8 cellular contexts compared by ENCODE assay signal in the genomic region with DNA sequence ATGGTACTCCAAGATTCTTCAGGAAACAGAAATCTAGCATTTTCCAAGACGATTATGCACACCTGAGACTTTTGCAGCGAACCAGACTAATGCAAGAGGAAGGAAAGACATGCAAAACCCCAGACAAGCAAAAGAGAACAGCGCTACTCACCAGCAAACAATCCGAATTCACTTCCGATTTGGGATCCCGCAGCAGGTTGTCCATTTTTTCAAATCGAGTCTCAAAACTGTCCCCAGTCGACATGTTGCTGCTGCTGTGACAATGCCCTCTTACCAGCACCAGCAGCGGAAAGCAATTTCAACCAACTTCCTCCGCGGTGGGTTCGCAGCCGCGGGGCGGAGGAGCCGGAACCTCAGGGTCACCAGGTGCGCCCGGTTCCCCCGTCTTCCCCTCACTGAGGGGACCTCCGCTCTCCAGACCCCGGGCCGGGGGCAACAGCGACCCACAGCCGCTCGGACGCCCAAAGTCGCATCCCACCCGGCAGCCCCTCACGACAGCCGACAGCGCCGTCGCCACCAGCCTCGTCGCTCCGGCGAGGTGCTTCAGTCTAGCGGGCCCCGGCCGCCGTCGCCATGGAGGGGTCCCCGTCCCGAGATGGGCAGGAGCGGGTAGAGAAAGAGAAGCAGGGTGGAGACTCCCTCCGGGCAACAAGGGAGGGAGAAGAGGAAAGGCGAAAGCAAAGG. TPM values are rescaled to one million over a fixed set of nuclear protein-coding genes. Genes with fewer than 3 reads are reported as not detected.
DNase-seq lines count a peak whose midpoint lies in the region; ATAC-seq, FAIRE-seq and TF ChIP-seq lines count a peak whose summit lies in the region.

No MANE protein-coding gene starts in this region.

- DNase-seq in DMS53 (lab: John Stamatoyannopoulos, UW) (peak; percentile 48), DMS53 treated with DMSO at 0.1 percent for 48 hours (lab: John Stamatoyannopoulos, UW; ENCODE audit: unreplicated experiment) (no peak), NCI-H774 (lab: John Stamatoyannopoulos, UW) (peak; percentile 24), endothelial cell of umbilical vein (ENCODE audit: low read depth, low spot score) (no peak), mucosa of gallbladder (ENCODE audit: low spot score) (peak; percentile 36)
- peak; percentile 4 for DNase-seq in activated CD8-positive, alpha-beta memory T cell treated with anti-CD3 and anti-CD28 coated beads, Interleukin-2, amount 50 U/mL, for 1 hour (ENCODE audit: extremely low read depth)
- DNase-seq in stimulated activated CD8-positive, alpha-beta memory T cell treated with anti-CD3 and anti-CD28 coated beads, Interleukin-4, amount 100 ng/mL, for 48 hours = peak; percentile 76

- H3K4me1 ChIP-seq in endothelial cell of umbilical vein (ENCODE audit: control insufficient read depth, extremely low read depth, insufficient read depth, low read length) = peaks cover 23% of the 10 kb centered on the region

- H3K9ac ChIP-seq in endothelial cell of umbilical vein (replicated peaks; ENCODE audit: extremely low read depth, insufficient read depth, low read length) = peak overlapping the region; percentile 72

- intact Hi-C loops in endothelial cell of umbilical vein (cut with micrococcal nuclease) = loop anchor here (2.0 kb wide), 2 partner anchors 62 to 490 kb away; partner anchors contain the start of gene ESCO1

- peak; percentile 15 for ATAC-seq in HG02870 (IDR thresholded peaks at IDR 0.05; ENCODE audit: unreplicated experiment)

- FAIRE-seq in endothelial cell of umbilical vein (lab: Jason Lieb, UNC) = peak; percentile 50

- CTCF ChIA-PET in endothelial cell of umbilical vein (lab: Charles Lee) = interaction anchor here (1.2 to 1.4 kb wide), 5 partner anchors 10 to 139 kb away, joined by 3 to 13 read pairs (median 5); no protein-coding TSS in a partner anchor

- H3K9me1 ChIP-seq in endothelial cell of umbilical vein (replicated peaks; ENCODE audit: control insufficient read depth, extremely low read depth, insufficient read depth, low read length) = no peaks in the 10 kb centered on the region

- H3K27ac ChIP-seq in endothelial cell of umbilical vein (ENCODE audit: insufficient read depth, low read depth, low read length) = peak overlapping the region; percentile 59

- peaks cover 56% of the 10 kb centered on the region for H3K79me2 ChIP-seq in endothelial cell of umbilical vein (ENCODE audit: control insufficient read depth, insufficient read depth, low read length)

- dilution Hi-C loops in endothelial cell of umbilical vein (cut with MboI; ENCODE audit: extremely low pct_ligation_motif_present, low sequenced_read_pairs) = no loop called here

- TF ChIP-seq POLR2A in endothelial cell of umbilical vein (IDR thresholded peaks at IDR 0.05; ENCODE audit: low read depth, low read length) = no peak

- H3K4me2 ChIP-seq in endothelial cell of umbilical vein (ENCODE audit: insufficient read depth, low read length) = peak overlapping the region; percentile 93

- no peaks in the 10 kb centered on the region for H3K9me3 ChIP-seq in endothelial cell of umbilical vein (replicated peaks; ENCODE audit: control insufficient read depth, insufficient read depth, low read length)

- no peaks in the 10 kb centered on the region for H3K36me3 ChIP-seq in endothelial cell of umbilical vein (ENCODE audit: control insufficient read depth in 2 of 2, extremely low read depth in 1 of 2, insufficient read depth in 2 of 2, low read length in 2 of 2)

- peak overlapping the region; percentile 71 for H2AFZ ChIP-seq in endothelial cell of umbilical vein (ENCODE audit: low read depth, low read length)

- TF ChIP-seq CTCF in endothelial cell of umbilical vein (IDR thresholded peaks at IDR 0.05; ENCODE audit: extremely low read depth in 1 of 2, insufficient read depth in 1 of 2, low read depth in 1 of 2, low read length in 2 of 2) = no peak

- POLR2A ChIA-PET in endothelial cell of umbilical vein (lab: Charles Lee) = no interaction called here

- peaks cover 19% of the 10 kb centered on the region for H4K20me1 ChIP-seq in endothelial cell of umbilical vein (replicated peaks; ENCODE audit: control insufficient read depth, extremely low read depth, insufficient read depth, low read length)

- peak overlapping the region; percentile 73 to 100 (median 99) for H3K4me3 ChIP-seq in endothelial cell of umbilical vein (replicated peaks in 1 of 3; ENCODE audit: insufficient read depth in 1 of 3, low read depth in 1 of 3, low read length in 3 of 3)

- BruUV-seq in endothelial cell of umbilical vein (replicated peaks; lab: Mats Ljungman, UMichigan) = no TSS peak

- no peaks in the 10 kb centered on the region for H3K27me3 ChIP-seq in endothelial cell of umbilical vein (ENCODE audit: control insufficient read depth in 2 of 2, insufficient read depth in 2 of 2, low read length in 2 of 2)

TF ChIP-seq in endothelial cell of umbilical vein, 7 proteins besides CTCF, POLR2A, EP300 and RAD21:
- TF ChIP-seq MAX (IDR thresholded peaks at IDR 0.05; ENCODE audit: insufficient read depth, insufficient read length) = no peak
- TF ChIP-seq MYC (IDR thresholded peaks at IDR 0.05; ENCODE audit: low read depth, low read length) = no peak
- TF ChIP-seq GATA2 (IDR thresholded peaks at IDR 0.05; ENCODE audit: insufficient read depth, insufficient read length, low read depth, low read length) = no peak
- TF ChIP-seq POLR2AphosphoS5 (IDR thresholded peaks at IDR 0.05; ENCODE audit: insufficient read depth, low read depth, low read length) = no peak
- TF ChIP-seq EZH2 (IDR thresholded peaks at IDR 0.05; ENCODE audit: borderline replicate concordance, low read depth, low read length, severe bottlenecking) = no peak
- no peak for TF ChIP-seq FOS (IDR thresholded peaks at IDR 0.05; ENCODE audit: borderline replicate concordance, insufficient read depth, low read length)
- TF ChIP-seq JUN (IDR thresholded peaks at IDR 0.05; ENCODE audit: borderline replicate concordance, insufficient read depth, insufficient read length, low read depth) = no peak
TF ChIP-seq in endothelial cell of umbilical vein: peak in this region for 0.

RNA-seq across cellular contexts. Expression of gene ROCK1, which starts 0.8 kb away (rescaled TPM):
- total RNA-seq in endothelial cell of umbilical vein (53.0 and 53.7 TPM in 2 replicates), mucosa of gallbladder (50.2 TPM)
- polyA plus RNA-seq in endothelial cell of umbilical vein = 5.3 and 5.9 TPM in 2 replicates
- polyA plus RNA-seq in endothelial cell of umbilical vein (2011; cell fraction: cytosol; rRNA removed) = 6.9 and 7.3 TPM in 2 replicates
- 41.0 and 62.7 TPM in 2 replicates for polyA plus RNA-seq in endothelial cell of umbilical vein (2011; cell fraction: nucleus; rRNA removed)
- polyA plus RNA-seq in endothelial cell of umbilical vein (2012) = 25.3 and 39.2 TPM in 2 replicates
- polyA minus RNA-seq in endothelial cell of umbilical vein = 21.4 and 47.3 TPM in 2 replicates
- 16.0 TPM for polyA minus RNA-seq in endothelial cell of umbilical vein (2011; cell fraction: cytosol; rRNA and poly(A)+ RNA removed)
- 96.4 and 142 TPM in 2 replicates for polyA minus RNA-seq in endothelial cell of umbilical vein (2011; cell fraction: nucleus; rRNA and poly(A)+ RNA removed)

Comparison
In these comparisons a context has a peak if more than half of its experiments do, and no peak if none do; other contexts are left out.
1. DNase-seq: peak in DMS53 (single experiment), NCI-H774 (single experiment), activated CD8-positive, alpha-beta memory T cell treated with anti-CD3 and anti-CD28 coated beads, Interleukin-2, amount 50 U/mL, for 1 hour (single experiment), mucosa of gallbladder (single experiment) and stimulated activated CD8-positive, alpha-beta memory T cell treated with anti-CD3 and anti-CD28 coated beads, Interleukin-4, amount 100 ng/mL, for 48 hours (single experiment); none in DMS53 treated with DMSO at 0.1 percent for 48 hours (single experiment) and endothelial cell of umbilical vein (single experiment).